Comparison of ENCODE assay signal across 16 cellular contexts in the genomic region with DNA sequence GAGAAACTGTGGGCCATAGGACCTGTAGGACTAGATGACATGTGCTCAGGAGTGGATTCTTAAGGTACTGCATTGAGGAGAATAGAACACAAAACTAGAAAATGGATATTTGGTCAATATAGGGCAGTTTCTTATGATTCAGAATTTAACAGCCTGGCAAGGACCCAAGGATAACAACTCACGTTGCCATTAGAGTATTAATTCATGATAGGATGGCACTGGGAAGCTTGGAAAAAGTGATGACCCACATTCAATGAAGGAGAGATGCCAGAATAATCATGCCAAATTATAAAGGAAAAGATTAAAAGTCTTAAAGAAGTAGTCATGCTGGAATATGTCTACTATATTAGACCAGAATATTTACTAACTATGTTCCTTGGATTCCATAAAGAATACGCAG.
DNase-seq lines count a peak whose midpoint lies in the region; ATAC-seq and TF ChIP-seq lines count a peak whose summit lies in the region.
"Had no signal": no experiment of that assay in that cellular context is flagged by ENCODE, and none has a peak within 500 bp of the region (broad histone marks: within the 10 kb centered on the region; RNA-seq: fewer than 3 reads in every experiment).

No MANE protein-coding gene starts in this region.

- no peak for TF ChIP-seq CTCF in C4-2B (conservative IDR thresholded peaks at IDR 0.05)
- TF ChIP-seq CTCF in fibroblast of the aortic adventitia (IDR thresholded peaks at IDR 0.05; ENCODE audit: insufficient read depth, low read length), result no peak

- ATAC-seq in SK-N-SH treated with all-trans-retinoic acid at 6 μM for 48 hours (no peak), GM19467 (IDR thresholded peaks at IDR 0.05; ENCODE audit: unreplicated experiment) (no peak)
- ATAC-seq: A549 had no signal

- H3K27ac ChIP-seq in C4-2B, result peak overlapping the region; percentile 71
- H3K27ac ChIP-seq: 22Rv1, A549, HL-60 had no signal

- DNase-seq in M059J (ENCODE audit: low read depth) (peak; percentile 12), fibroblast of the aortic adventitia (ENCODE audit: low read depth) (peak; percentile 26), cerebellar cortex (ENCODE audit: low spot score) (no peak), OCI-M2 (lab: John Stamatoyannopoulos, UW; ENCODE audit: unreplicated experiment) (no peak), NCI-H2107 treated with DMSO at 0.1 percent for 48 hours (lab: John Stamatoyannopoulos, UW; ENCODE audit: unreplicated experiment) (no peak)
- DNase-seq: AML-193; Calu3; CD4-positive, alpha-beta memory T cell; GDM1; H9 had no signal

- no peak overlapping the region for H3K4me3 ChIP-seq in fibroblast of the aortic adventitia (ENCODE audit: low read depth, low read length)
- H3K4me3 ChIP-seq: A549 had no signal

TF ChIP-seq in SK-N-SH treated with all-trans-retinoic acid at 6 μM for 48 hours, 23 proteins besides CTCF, POLR2A, EP300 and RAD21:
- TF ChIP-seq, protein P1, sequence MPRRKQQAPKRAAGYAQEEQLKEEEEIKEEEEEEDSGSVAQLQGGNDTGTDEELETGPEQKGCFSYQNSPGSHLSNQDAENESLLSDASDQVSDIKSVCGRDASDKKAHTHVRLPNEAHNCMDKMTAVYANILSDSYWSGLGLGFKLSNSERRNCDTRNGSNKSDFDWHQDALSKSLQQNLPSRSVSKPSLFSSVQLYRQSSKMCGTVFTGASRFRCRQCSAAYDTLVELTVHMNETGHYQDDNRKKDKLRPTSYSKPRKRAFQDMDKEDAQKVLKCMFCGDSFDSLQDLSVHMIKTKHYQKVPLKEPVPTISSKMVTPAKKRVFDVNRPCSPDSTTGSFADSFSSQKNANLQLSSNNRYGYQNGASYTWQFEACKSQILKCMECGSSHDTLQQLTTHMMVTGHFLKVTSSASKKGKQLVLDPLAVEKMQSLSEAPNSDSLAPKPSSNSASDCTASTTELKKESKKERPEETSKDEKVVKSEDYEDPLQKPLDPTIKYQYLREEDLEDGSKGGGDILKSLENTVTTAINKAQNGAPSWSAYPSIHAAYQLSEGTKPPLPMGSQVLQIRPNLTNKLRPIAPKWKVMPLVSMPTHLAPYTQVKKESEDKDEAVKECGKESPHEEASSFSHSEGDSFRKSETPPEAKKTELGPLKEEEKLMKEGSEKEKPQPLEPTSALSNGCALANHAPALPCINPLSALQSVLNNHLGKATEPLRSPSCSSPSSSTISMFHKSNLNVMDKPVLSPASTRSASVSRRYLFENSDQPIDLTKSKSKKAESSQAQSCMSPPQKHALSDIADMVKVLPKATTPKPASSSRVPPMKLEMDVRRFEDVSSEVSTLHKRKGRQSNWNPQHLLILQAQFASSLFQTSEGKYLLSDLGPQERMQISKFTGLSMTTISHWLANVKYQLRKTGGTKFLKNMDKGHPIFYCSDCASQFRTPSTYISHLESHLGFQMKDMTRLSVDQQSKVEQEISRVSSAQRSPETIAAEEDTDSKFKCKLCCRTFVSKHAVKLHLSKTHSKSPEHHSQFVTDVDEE (CRISPR knock-in tag; IDR thresholded peaks at IDR 0.05), result no peak
- TF ChIP-seq ISL1 (CRISPR knock-in tag; IDR thresholded peaks at IDR 0.05), result peak; percentile 67

Comparison
In these comparisons a context has a peak if more than half of its experiments do, and no peak if none do; other contexts are left out.
1. DNase-seq: peak in M059J (single experiment) and fibroblast of the aortic adventitia (single experiment); none in cerebellar cortex (single experiment), OCI-M2 (single experiment) and NCI-H2107 treated with DMSO at 0.1 percent for 48 hours (single experiment).